Comparison of ENCODE assay signal across 21 cellular contexts in the genomic region with DNA sequence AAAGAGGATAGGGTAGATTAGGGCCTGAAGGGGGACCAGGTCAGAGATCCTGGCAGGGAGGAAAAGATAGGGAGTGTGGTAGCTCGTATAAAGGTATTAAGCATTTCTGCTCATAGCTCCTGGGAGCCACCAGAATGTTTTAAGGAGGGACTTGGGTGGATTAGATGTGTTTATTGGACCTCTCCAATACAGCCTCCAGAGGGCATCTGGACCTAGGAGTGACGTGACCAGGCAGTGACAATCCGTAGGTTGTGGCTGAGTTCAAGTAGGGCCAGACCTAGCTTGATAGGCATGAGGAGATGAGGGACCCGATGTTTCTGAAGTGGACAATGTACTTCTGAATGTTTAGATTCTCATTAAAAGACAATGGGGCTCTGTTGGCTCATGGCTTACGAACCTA.
"Had no signal": no experiment of that assay in that cellular context is flagged by ENCODE, and none has a peak within 500 bp of the region (broad histone marks: within the 10 kb centered on the region; RNA-seq: fewer than 3 reads in every experiment).

No MANE protein-coding gene starts in this region.

- H3K27ac ChIP-seq: epithelial cell of prostate, gastrocnemius medialis, heart left ventricle, lower lobe of right lung, right atrium auricular region, transverse colon, vagina had no signal

- H3K36me3 ChIP-seq: gastrocnemius medialis, heart left ventricle, lower lobe of right lung, right atrium auricular region, transverse colon, vagina had no signal

- H3K36me3 Mint-ChIP-seq: mesothelial cell of epicardium; stimulated activated naive B cell treated with anti-CD40 and anti-IgM and Interleukin-4, amounts not matched to agents 10 μg/mL and 1 μg/mL and 100 μg/mL, for 72 hours had no signal

- H3K4me1 Mint-ChIP-seq: activated naive CD8-positive, alpha-beta T cell treated with anti-CD3 and anti-CD28 coated beads, Interleukin-2, amount 50 U/mL, for 24 hours; activated T-helper 17 cell treated with anti-CD3 and anti-CD28 coated beads, Interleukin-2, amount 50 U/mL, for 72 hours; stimulated activated naive B cell treated with anti-CD40 and anti-IgM and Interleukin-4, amounts not matched to agents 10 μg/mL and 1 μg/mL and 100 μg/mL, for 72 hours had no signal

- H3K27ac Mint-ChIP-seq: activated naive CD8-positive, alpha-beta T cell treated with anti-CD3 and anti-CD28 coated beads, Interleukin-2, amount 50 U/mL, for 24 hours; activated T-helper 17 cell treated with anti-CD3 and anti-CD28 coated beads, Interleukin-2, amount 50 U/mL, for 72 hours; dendritic cell treated with granulocyte-macrophage colony-stimulating factor and Interleukin-4, amounts not matched to agents 40 ng/mL and 50 ng/mL, for 4 days; effector memory CD8-positive, alpha-beta T cell; mesothelial cell of epicardium; progenitor cell of endocrine pancreas; stimulated activated naive B cell treated with anti-CD40 and anti-IgM and Interleukin-4, amounts not matched to agents 10 μg/mL and 1 μg/mL and 100 μg/mL, for 72 hours had no signal

- H3K4me1 ChIP-seq: gastrocnemius medialis had no signal

- H3K27me3 ChIP-seq: gastrocnemius medialis, right atrium auricular region, transverse colon, vagina had no signal

- DNase-seq: activated CD4-positive, alpha-beta T cell treated with anti-CD3 and anti-CD28 coated beads for 1 hour; activated CD4-positive, alpha-beta T cell treated with anti-CD3 and anti-CD28 coated beads, Interleukin-2, amount 50 U/mL, for 4 hours; activated naive CD4-positive, alpha-beta T cell treated with Interleukin-2 at 50 U/mL for 16 hours; activated naive CD8-positive, alpha-beta T cell treated with anti-CD3 and anti-CD28 coated beads, Interleukin-2, amount 50 U/mL, for 24 hours; aorta; effector memory CD8-positive, alpha-beta T cell; gastrocnemius medialis; heart left ventricle; left cardiac atrium; lower lobe of right lung; stimulated activated CD4-positive, alpha-beta T cell treated with anti-CD3 and anti-CD28 coated beads, Interleukin-4, amount 100 ng/mL, for 1 hour; stimulated activated naive B cell treated with anti-CD40 and anti-IgM and Interleukin-4, amounts not matched to agents 10 μg/mL and 1 μg/mL and 100 μg/mL, for 72 hours; substantia nigra; transverse colon had no signal

- ATAC-seq: activated naive CD8-positive, alpha-beta T cell treated with anti-CD3 and anti-CD28 coated beads, Interleukin-2, amount 50 U/mL, for 24 hours; activated T-helper 17 cell treated with anti-CD3 and anti-CD28 coated beads, Interleukin-2, amount 50 U/mL, for 72 hours; effector memory CD8-positive, alpha-beta T cell; gastrocnemius medialis; heart left ventricle; left cardiac atrium; lower lobe of right lung had no signal

- H3K9me3 Mint-ChIP-seq: activated naive CD8-positive, alpha-beta T cell treated with anti-CD3 and anti-CD28 coated beads, Interleukin-2, amount 50 U/mL, for 24 hours; activated T-helper 17 cell treated with anti-CD3 and anti-CD28 coated beads, Interleukin-2, amount 50 U/mL, for 72 hours; dendritic cell treated with granulocyte-macrophage colony-stimulating factor and Interleukin-4, amounts not matched to agents 40 ng/mL and 50 ng/mL, for 4 days; effector memory CD8-positive, alpha-beta T cell; mesothelial cell of epicardium; stimulated activated naive B cell treated with anti-CD40 and anti-IgM and Interleukin-4, amounts not matched to agents 10 μg/mL and 1 μg/mL and 100 μg/mL, for 72 hours had no signal

- H3K4me3 ChIP-seq: gastrocnemius medialis, heart left ventricle, lower lobe of right lung, right atrium auricular region, transverse colon, vagina had no signal

- H3K4me3 Mint-ChIP-seq: activated naive CD8-positive, alpha-beta T cell treated with anti-CD3 and anti-CD28 coated beads, Interleukin-2, amount 50 U/mL, for 24 hours; activated T-helper 17 cell treated with anti-CD3 and anti-CD28 coated beads, Interleukin-2, amount 50 U/mL, for 72 hours; dendritic cell treated with granulocyte-macrophage colony-stimulating factor and Interleukin-4, amounts not matched to agents 40 ng/mL and 50 ng/mL, for 4 days; effector memory CD8-positive, alpha-beta T cell; mesothelial cell of epicardium; stimulated activated naive B cell treated with anti-CD40 and anti-IgM and Interleukin-4, amounts not matched to agents 10 μg/mL and 1 μg/mL and 100 μg/mL, for 72 hours had no signal
